Comparison of ENCODE assay signal across 8 cellular contexts in the genomic region with DNA sequence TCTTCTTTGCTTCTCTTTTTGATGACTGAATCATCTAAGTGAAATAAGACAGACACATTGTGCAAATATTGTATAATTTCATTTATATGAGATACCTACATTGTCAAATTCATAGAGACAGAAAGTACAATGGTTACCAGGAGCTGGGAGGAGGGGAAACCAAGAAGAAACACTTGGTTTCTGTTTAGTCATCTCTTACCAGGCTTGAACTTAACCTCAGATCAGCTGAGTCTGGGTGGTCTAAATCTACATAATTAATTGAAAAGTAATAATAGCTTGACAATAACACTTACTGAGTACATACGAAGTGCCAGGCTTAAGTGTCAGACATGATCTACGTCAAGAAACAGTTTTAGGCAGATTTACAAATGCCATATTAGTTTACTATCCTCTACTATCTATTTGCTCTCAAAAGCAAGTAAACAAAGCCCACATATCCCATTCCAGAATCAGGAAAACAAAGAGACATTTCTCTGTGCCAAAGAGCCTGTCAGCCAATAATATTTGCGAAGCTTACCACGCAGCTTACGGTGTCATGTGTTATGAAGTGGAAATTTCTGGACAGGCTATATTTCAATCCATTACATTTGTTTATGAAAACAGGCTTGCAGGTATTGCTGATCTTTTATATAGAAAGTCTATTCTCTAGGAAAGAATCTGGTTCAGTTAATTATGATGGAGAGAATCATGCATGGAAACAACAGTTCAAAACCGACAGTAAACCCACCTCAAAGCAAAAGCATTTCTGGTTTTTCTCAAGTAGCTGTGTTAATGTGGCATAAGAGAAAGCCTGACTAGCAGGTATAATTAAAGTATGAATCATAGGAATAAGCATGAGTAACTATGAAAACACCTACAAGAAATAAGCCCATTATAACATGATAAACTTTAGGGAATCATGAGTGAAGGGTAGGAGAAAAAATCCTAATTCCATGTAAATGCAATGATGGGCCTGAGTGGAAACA. TPM values are rescaled to one million over a fixed set of nuclear protein-coding genes. Genes with fewer than 3 reads are reported as not detected.
A peak's percentile ranks its signal among the peaks of the same experiment; 100 is the strongest.
DNase-seq lines count a peak whose midpoint lies in the region; ATAC-seq, FAIRE-seq and TF ChIP-seq lines count a peak whose summit lies in the region.

No MANE protein-coding gene starts in this region.

- intact Hi-C loops in left ventricle myocardium superior (cut with micrococcal nuclease) = loop anchor here (2.0 to 5.0 kb wide), 3 partner anchors 76 to 248 kb away; no protein-coding TSS in a partner anchor

- DNase-seq in GM12892 (ENCODE audit: insufficient read length) = no peak
- peak; percentile 71 for DNase-seq in HT1080 (ENCODE audit: low read depth)
- DNase-seq in endothelial cell (ENCODE audit: low spot score) = no peak
- DNase-seq in left ventricle myocardium superior = no peak
- DNase-seq in activated CD4-positive, alpha-beta T cell treated with anti-CD3 and anti-CD28 coated beads for 48 hours = no peak
- no peak for DNase-seq in SK-N-DZ (ENCODE audit: low spot score)

- FAIRE-seq in GM12892 (lab: Jason Lieb, UNC) = peak; percentile 54
- peak; percentile 74 for FAIRE-seq in islet of Langerhans (lab: Jason Lieb, UNC)

- no peak overlapping the region for H3K4me3 Mint-ChIP-seq in endothelial cell (ENCODE audit: unreplicated experiment)

- ATAC-seq in GM21717 (IDR thresholded peaks at IDR 0.05; ENCODE audit: unreplicated experiment) = peak; percentile 44
- no peak for ATAC-seq in left ventricle myocardium superior

- H3K27me3 Mint-ChIP-seq in endothelial cell (ENCODE audit: unreplicated experiment) = peaks cover 6% of the 10 kb centered on the region

- no peaks in the 10 kb centered on the region for H3K9me3 Mint-ChIP-seq in endothelial cell (ENCODE audit: unreplicated experiment)

- TF ChIP-seq POLR2A in GM12892 (IDR thresholded peaks at IDR 0.05; ENCODE audit: low read depth, low read length) = no peak

- H3K36me3 Mint-ChIP-seq in endothelial cell (ENCODE audit: low read depth, unreplicated experiment) = no peaks in the 10 kb centered on the region

- H3K27ac Mint-ChIP-seq in endothelial cell (ENCODE audit: unreplicated experiment) = no peak overlapping the region

- H3K4me1 Mint-ChIP-seq in endothelial cell (ENCODE audit: unreplicated experiment) = peaks cover 26% of the 10 kb centered on the region

- TF ChIP-seq CTCF in endothelial cell (IDR thresholded peaks at IDR 0.05; ENCODE audit: unreplicated experiment) = no peak

RNA-seq across cellular contexts. Expression of a gene that starts 2.7 kb away (rescaled TPM):
- 1.3 TPM for polyA plus RNA-seq in GM12892 (2012; ENCODE audit: missing spikeins)
- total RNA-seq in HT1080 (2014; rRNA removed; shearing (Covaris generic)) = 8.8 and 9.9 TPM in 2 replicates
- polyA plus RNA-seq in HT1080 (2015; cell fraction: cytosol; rRNA removed) = 4.5 and 6.1 TPM in 2 replicates
- polyA plus RNA-seq in HT1080 (2015; cell fraction: nucleus; rRNA removed) = 10.3 and 14.6 TPM in 2 replicates
- total RNA-seq in endothelial cell (ENCODE audit: unreplicated experiment) = 19.1 TPM
- total RNA-seq in left ventricle myocardium superior = 5.7 TPM
- polyA plus RNA-seq in SK-N-DZ (2014; cell fraction: cytosol; rRNA removed) = 4.6 and 4.9 TPM in 2 replicates
- 2.9 and 6.6 TPM in 2 replicates for polyA plus RNA-seq in SK-N-DZ (2014; cell fraction: nucleus; rRNA removed)
